Comparison of ENCODE assay signal across 1 cellular context in genomic region chr17:55266051-55266957, GRCh38.
TF ChIP-seq lines count a peak whose summit lies in the region.

No MANE protein-coding gene starts in this region.

TF ChIP-seq in HepG2, 621 proteins besides CTCF, POLR2A, EP300 and RAD21 (continued from another document and continues in another):
- peak; percentile 85; the same call in 1 of the 2 replicates for TF ChIP-seq RBFOX2 (IDR thresholded peaks at IDR 0.05; ENCODE audit: low read depth, low read length)
- TF ChIP-seq AKAP8 (CRISPR knock-in tag; IDR thresholded peaks at IDR 0.05) = peak; percentile 40; the same call in 1 of the 2 replicates
- 0 out of 2 replicates have a peak, but pooled peaks have one; percentile 69 for TF ChIP-seq MXD1 (CRISPR knock-in tag; IDR thresholded peaks at IDR 0.05)
- TF ChIP-seq DBP (CRISPR knock-in tag; IDR thresholded peaks at IDR 0.05; ENCODE audit: not compliant biosample characterization) = peak; percentile 63
- peak; percentile 50; the same call in 1 of the 2 replicates for TF ChIP-seq ZNF710 (CRISPR knock-in tag; IDR thresholded peaks at IDR 0.05; ENCODE audit: borderline replicate concordance)
- peak; percentile 91 for TF ChIP-seq ZNF605 (CRISPR knock-in tag; IDR thresholded peaks at IDR 0.05)
- no peak for TF ChIP-seq CCDC6 (CRISPR knock-in tag; IDR thresholded peaks at IDR 0.05)
- TF ChIP-seq HMG20B (CRISPR knock-in tag; conservative IDR thresholded peaks at IDR 0.05) = 0 out of 2 replicates have a peak, but pooled peaks have one; percentile 34
- TF ChIP-seq FOXP4 (CRISPR knock-in tag; IDR thresholded peaks at IDR 0.05) = no peak; the same call in none of the 2 replicates
- 0 out of 2 replicates have a peak, but pooled peaks have one; percentile 81 for TF ChIP-seq ETS1 (CRISPR knock-in tag; IDR thresholded peaks at IDR 0.05)
- TF ChIP-seq MLLT10 (CRISPR knock-in tag; IDR thresholded peaks at IDR 0.05) = peak; percentile 90; the same call in 1 of the 2 replicates
- TF ChIP-seq ZNF546 (CRISPR knock-in tag; conservative IDR thresholded peaks at IDR 0.05) = 0 out of 2 replicates have a peak, but pooled peaks have one; percentile 20
- peak; percentile 58; the same call in 1 of the 2 replicates for TF ChIP-seq MIER3 (CRISPR knock-in tag; IDR thresholded peaks at IDR 0.05; ENCODE audit: borderline replicate concordance)
- peak; percentile 73; the same call in 1 of the 2 replicates for TF ChIP-seq SALL2 (CRISPR knock-in tag; IDR thresholded peaks at IDR 0.05)
- no peak for TF ChIP-seq HNRNPUL1 (IDR thresholded peaks at IDR 0.05; ENCODE audit: low read depth, low read length)
- peak; percentile 69; the same call in 1 of the 2 replicates for TF ChIP-seq MAX (IDR thresholded peaks at IDR 0.05)
- TF ChIP-seq THAP7 (CRISPR knock-in tag; IDR thresholded peaks at IDR 0.05) = 0 out of 2 replicates have a peak, but pooled peaks have one; percentile 37
- TF ChIP-seq FOSL2 (CRISPR knock-in tag; IDR thresholded peaks at IDR 0.05) = peak; percentile 36; the same call in 1 of the 2 replicates
- no peak for TF ChIP-seq HNF4A (CRISPR knock-in tag; IDR thresholded peaks at IDR 0.05)
- TF ChIP-seq ZNF784 (CRISPR knock-in tag; IDR thresholded peaks at IDR 0.05; ENCODE audit: borderline replicate concordance) = peak; percentile 67; the same call in 1 of the 2 replicates
- no peak; the same call in 1 of the 2 replicates for TF ChIP-seq ZNF230 (CRISPR knock-in tag; IDR thresholded peaks at IDR 0.05)
- TF ChIP-seq ZNF543 (CRISPR knock-in tag; IDR thresholded peaks at IDR 0.05) = peak; percentile 52; the same call in 1 of the 2 replicates
- 0 out of 2 replicates have a peak, but pooled peaks have one; percentile 15 for TF ChIP-seq ZFP37 (CRISPR knock-in tag; IDR thresholded peaks at IDR 0.05; ENCODE audit: borderline replicate concordance)
- TF ChIP-seq ZSCAN12 (CRISPR knock-in tag; IDR thresholded peaks at IDR 0.05) = 0 out of 2 replicates have a peak, but pooled peaks have one; percentile 6
- TF ChIP-seq PRDM10 (CRISPR knock-in tag; IDR thresholded peaks at IDR 0.05; ENCODE audit: low read depth) = peak; percentile 32; the same call in 1 of the 2 replicates
- 0 out of 2 replicates have a peak, but pooled peaks have one; percentile 53 for TF ChIP-seq ZFP1 (CRISPR knock-in tag; IDR thresholded peaks at IDR 0.05)
- no peak for TF ChIP-seq CERS6 (CRISPR knock-in tag; IDR thresholded peaks at IDR 0.05)
- TF ChIP-seq SRY (CRISPR knock-in tag; IDR thresholded peaks at IDR 0.05) = peak; percentile 68; the same call in 1 of the 2 replicates
- TF ChIP-seq SAP130 (CRISPR knock-in tag; IDR thresholded peaks at IDR 0.05; ENCODE audit: low read depth) = peak; percentile 89
- TF ChIP-seq LBX2 (CRISPR knock-in tag; IDR thresholded peaks at IDR 0.05; ENCODE audit: borderline replicate concordance) = no peak
- TF ChIP-seq HMGXB4 (CRISPR knock-in tag; IDR thresholded peaks at IDR 0.05; ENCODE audit: borderline replicate concordance in 1 of 2, low read depth in 1 of 2) = peak in 1 of 2 experiments; percentile 56; a peak in 3 of 4 replicates
